25 cellular contexts compared by ENCODE assay signal in genomic region chr7:28105234-28105633, GRCh38.
DNase-seq lines count a peak whose midpoint lies in the region; ATAC-seq and TF ChIP-seq lines count a peak whose summit lies in the region.
"Had no signal": no experiment of that assay in that cellular context is flagged by ENCODE, and none has a peak within 500 bp of the region (broad histone marks: within the 10 kb centered on the region; RNA-seq: fewer than 3 reads in every experiment).

No MANE protein-coding gene starts in this region.

- no peaks in the 10 kb centered on the region for H3K9me3 ChIP-seq in heart left ventricle
- H3K9me3 ChIP-seq: Peyer's patch had no signal

- peak overlapping the region in 2 of 12 donors; percentile 2 for H3K4me3 ChIP-seq in heart left ventricle
- H3K4me3 ChIP-seq: neural progenitor cell, Peyer's patch, smooth muscle cell had no signal

- TF ChIP-seq POLR2A in heart left ventricle (IDR thresholded peaks at IDR 0.05) = no peak

- H3K36me3 Mint-ChIP-seq in natural killer cell = no peaks in the 10 kb centered on the region
- H3K36me3 Mint-ChIP-seq in natural killer cell treated with Interleukin-12 subunit alpha and Interleukin-12 subunit beta and Interleukin-15 and Interleukin-18, amount 100 ng/mL, for 72 hours = no peaks in the 10 kb centered on the region
- no peaks in the 10 kb centered on the region for H3K36me3 Mint-ChIP-seq in progenitor cell of endocrine pancreas (ENCODE audit: insufficient read depth)
- H3K36me3 Mint-ChIP-seq: neural progenitor cell had no signal

- ATAC-seq in natural killer cell (no peak), heart left ventricle (peak in 2 of 4 donors; percentile 12 to 34), esophagus mucosa (no peak), HG02759 (IDR thresholded peaks at IDR 0.05; ENCODE audit: unreplicated experiment) (no peak)
- no peak for ATAC-seq in natural killer cell treated with Interleukin-12 subunit alpha and Interleukin-12 subunit beta and Interleukin-15 and Interleukin-18, amount 100 ng/mL, for 72 hours
- ATAC-seq: activated CD8-positive, alpha-beta T cell treated with anti-CD3 and anti-CD28 coated beads, Interleukin-2, amount 10 ng/mL, durations not matched to agents 7 days and 5 days; HCT116; HepG2 had no signal

- H3K36me3 ChIP-seq in heart left ventricle = peaks cover 0 to 5% (median 0%) of the 10 kb centered on the region in 9 donors
- H3K36me3 ChIP-seq: neural progenitor cell, Peyer's patch had no signal

- H3K27me3 Mint-ChIP-seq in natural killer cell (ENCODE audit: low read depth in 2 of 2) = no peaks in the 10 kb centered on the region
- H3K27me3 Mint-ChIP-seq in natural killer cell treated with Interleukin-12 subunit alpha and Interleukin-12 subunit beta and Interleukin-15 and Interleukin-18, amount 100 ng/mL, for 72 hours = no peaks in the 10 kb centered on the region
- H3K27me3 Mint-ChIP-seq in progenitor cell of endocrine pancreas = peaks cover 10% of the 10 kb centered on the region

- no peaks in the 10 kb centered on the region for H3K27me3 ChIP-seq in heart left ventricle
- H3K27me3 ChIP-seq: neural progenitor cell, Peyer's patch had no signal

- DNase-seq in natural killer cell (no peak), heart left ventricle (no peak), progenitor cell of endocrine pancreas (ENCODE audit: low spot score, unreplicated experiment) (no peak), NCI-H748 (lab: John Stamatoyannopoulos, UW; ENCODE audit: unreplicated experiment) (no peak)
- no peak for DNase-seq in natural killer cell treated with Interleukin-12 subunit alpha and Interleukin-12 subunit beta and Interleukin-15 and Interleukin-18, amount 100 ng/mL, for 72 hours (ENCODE audit: low spot score)
- DNase-seq: ACHN; activated CD4-positive, alpha-beta T cell treated with anti-CD3 and anti-CD28 coated beads for 1 hour; activated CD8-positive, alpha-beta T cell treated with anti-CD3 and anti-CD28 coated beads, Interleukin-2, amount 10 ng/mL, durations not matched to agents 7 days and 5 days; activated gamma-delta T cell; activated T-cell treated with anti-CD3 and anti-CD28 coated beads for 4 hours; COR-L47; DND-41; hippocampal formation; NCI-H1092; NCI-H2029; NCI-H446 treated with DMSO at 0.1 percent for 48 hours; Peyer's patch; substantia nigra had no signal

- H3K4me1 Mint-ChIP-seq in natural killer cell (peaks cover 86 to 90% of the 10 kb centered on the region in 2 donors), progenitor cell of endocrine pancreas (ENCODE audit: low read depth) (peaks cover 20% of the 10 kb centered on the region)
- peaks cover 38 to 49% of the 10 kb centered on the region in 2 donors for H3K4me1 Mint-ChIP-seq in natural killer cell treated with Interleukin-12 subunit alpha and Interleukin-12 subunit beta and Interleukin-15 and Interleukin-18, amount 100 ng/mL, for 72 hours (ENCODE audit: low read depth in 2 of 2)
- H3K4me1 Mint-ChIP-seq: neural progenitor cell had no signal

- H3K27ac Mint-ChIP-seq in natural killer cell (peak overlapping the region; percentile 48 to 60), progenitor cell of endocrine pancreas (peak overlapping the region; percentile 60)
- H3K27ac Mint-ChIP-seq in natural killer cell treated with Interleukin-12 subunit alpha and Interleukin-12 subunit beta and Interleukin-15 and Interleukin-18, amount 100 ng/mL, for 72 hours = peak overlapping the region in 1 of 2 donors; percentile 84
- H3K27ac Mint-ChIP-seq: activated CD8-positive, alpha-beta T cell treated with anti-CD3 and anti-CD28 coated beads, Interleukin-2, amount 10 ng/mL, durations not matched to agents 7 days and 5 days; neural progenitor cell had no signal

- H3K4me3 Mint-ChIP-seq in natural killer cell (no peak overlapping the region), progenitor cell of endocrine pancreas (ENCODE audit: low read depth) (no peak overlapping the region)
- H3K4me3 Mint-ChIP-seq in natural killer cell treated with Interleukin-12 subunit alpha and Interleukin-12 subunit beta and Interleukin-15 and Interleukin-18, amount 100 ng/mL, for 72 hours = no peak overlapping the region
- H3K4me3 Mint-ChIP-seq: activated CD8-positive, alpha-beta T cell treated with anti-CD3 and anti-CD28 coated beads, Interleukin-2, amount 10 ng/mL, durations not matched to agents 7 days and 5 days; neural progenitor cell had no signal

- H3K9me3 Mint-ChIP-seq in natural killer cell = no peaks in the 10 kb centered on the region
- H3K9me3 Mint-ChIP-seq in natural killer cell treated with Interleukin-12 subunit alpha and Interleukin-12 subunit beta and Interleukin-15 and Interleukin-18, amount 100 ng/mL, for 72 hours = peaks cover 3% of the 10 kb centered on the region
- no peaks in the 10 kb centered on the region for H3K9me3 Mint-ChIP-seq in progenitor cell of endocrine pancreas (ENCODE audit: low read depth)
- H3K9me3 Mint-ChIP-seq: neural progenitor cell had no signal

- H3K4me1 ChIP-seq in heart left ventricle = peaks cover 0 to 74% (median 25%) of the 10 kb centered on the region in 12 donors
- H3K4me1 ChIP-seq: neural progenitor cell, Peyer's patch had no signal

- H3K27ac ChIP-seq in heart left ventricle = peak overlapping the region; percentile 64 to 92 (median 80)
- H3K27ac ChIP-seq: epithelial cell of prostate, neural progenitor cell had no signal

- 44 to 59% (median 54%) methylated on average over 6 of the region's 6 CpGs for WGBS in heart left ventricle, 4 donors

- intact Hi-C loops in natural killer cell (cut with micrococcal nuclease) (no loop called here), heart left ventricle (cut with DNase I) (loop anchor here in 5 of 10 donors (5.0 to 10.0 kb wide), 2 partner anchors 70 to 72 kb away; no protein-coding TSS in a partner anchor)

- TF ChIP-seq CTCF in natural killer cell (IDR thresholded peaks at IDR 0.05) (no peak), heart left ventricle (IDR thresholded peaks at IDR 0.05) (no peak), progenitor cell of endocrine pancreas (IDR thresholded peaks at IDR 0.05; ENCODE audit: unreplicated experiment) (no peak)
